14 cellular contexts compared by ENCODE assay signal in genomic region chr10:86905429-86905828, GRCh38. TPM values are rescaled to one million over a fixed set of nuclear protein-coding genes. Genes with fewer than 3 reads are reported as not detected.
DNase-seq lines count a peak whose midpoint lies in the region; ATAC-seq and TF ChIP-seq lines count a peak whose summit lies in the region.
"Had no signal": no experiment of that assay in that cellular context is flagged by ENCODE, and none has a peak within 500 bp of the region (broad histone marks: within the 10 kb centered on the region; RNA-seq: fewer than 3 reads in every experiment).

No MANE protein-coding gene starts in this region.

- H3K27ac ChIP-seq in C4-2B (peak overlapping the region; percentile 12; the same call in 1 of the 2 replicates), esophagus muscularis mucosa (replicated peaks in 1 of 4) (no peak overlapping the region), tibial artery (peak overlapping the region; percentile 52 to 57)

- TF ChIP-seq CTCF in C4-2B (conservative IDR thresholded peaks at IDR 0.05) (no peak), esophagus muscularis mucosa (IDR thresholded peaks at IDR 0.05) (no peak), tibial artery (IDR thresholded peaks at IDR 0.05) (no peak)

- no peak for ATAC-seq in GM21619 (IDR thresholded peaks at IDR 0.05; ENCODE audit: unreplicated experiment)
- ATAC-seq: GM23338 had no signal

- intact Hi-C loops in esophagus muscularis mucosa (cut with DNase I) (no loop called here), tibial artery (cut with DNase I; ENCODE audit: low total_unique reads) (no loop called here)

- no peaks in the 10 kb centered on the region; the same call in 1 of the 2 replicates for H3K9me3 ChIP-seq in MG63
- no peaks in the 10 kb centered on the region for H3K9me3 ChIP-seq in esophagus muscularis mucosa
- H3K9me3 ChIP-seq in tibial artery: no peaks in the 10 kb centered on the region
- H3K9me3 ChIP-seq: BE2C had no signal

- H3K4me3 ChIP-seq in MG63 (no peak overlapping the region), esophagus muscularis mucosa (no peak overlapping the region), tibial artery (no peak overlapping the region)
- H3K4me3 ChIP-seq: GM23338 had no signal

- H3K36me3 ChIP-seq in MG63 (peaks cover 49% of the 10 kb centered on the region), esophagus muscularis mucosa (peaks cover 0 to 66% (median 10%) of the 10 kb centered on the region in 4 donors), tibial artery (peaks cover 12 to 47% (median 20%) of the 10 kb centered on the region in 3 donors)

- no peaks in the 10 kb centered on the region for H3K27me3 ChIP-seq in MG63
- H3K27me3 ChIP-seq in esophagus muscularis mucosa: no peaks in the 10 kb centered on the region
- H3K27me3 ChIP-seq in tibial artery: no peaks in the 10 kb centered on the region
- H3K27me3 ChIP-seq: BE2C had no signal

- no peak for TF ChIP-seq POLR2A in esophagus muscularis mucosa (IDR thresholded peaks at IDR 0.05; ENCODE audit: low read depth)

- DNase-seq in MG63: peak; percentile 23
- DNase-seq in esophagus muscularis mucosa (ENCODE audit: extremely low spot score): peak; percentile 19
- DNase-seq in tibial artery: no peak
- no peak for DNase-seq in SHP77 treated with DMSO at 0.1 percent for 48 hours (lab: John Stamatoyannopoulos, UW)
- no peak for DNase-seq in activated effector memory CD4-positive, alpha-beta T cell treated with Interleukin-2 at 50 U/mL for 16 hours
- DNase-seq: BE2C; Calu3; CD4-positive, alpha-beta memory T cell; DMS 273 treated with DMSO at 0.1 percent for 48 hours; HCEC 1CT had no signal

- no peak for TF ChIP-seq EP300 in esophagus muscularis mucosa (IDR thresholded peaks at IDR 0.05)

- peaks cover 8 to 25% (median 11%) of the 10 kb centered on the region in 4 donors for H3K4me1 ChIP-seq in esophagus muscularis mucosa
- peaks cover 0 to 25% (median 11%) of the 10 kb centered on the region in 4 donors for H3K4me1 ChIP-seq in tibial artery
- H3K4me1 ChIP-seq: BE2C had no signal

- WGBS in esophagus muscularis mucosa: 58% methylated on average over 1 of the region's 1 CpG

RNA-seq across cellular contexts. Expression of gene MMRN2, which starts 52.0 kb away (rescaled TPM):
- total RNA-seq in MG63 (2014; rRNA removed; shearing (Covaris generic); ENCODE audit: low replicate concordance): 0.12 and 1.7 TPM in 2 replicates
- total RNA-seq in esophagus muscularis mucosa: 10 to 100 TPM; 24.9 to 85.9 (median 56.3) TPM
- total RNA-seq: A172, Calu3 had no signal

RNA-seq across cellular contexts. Expression of gene SNCG, which starts 53.0 kb away (rescaled TPM):
- total RNA-seq in MG63 (2014; rRNA removed; shearing (Covaris generic); ENCODE audit: low replicate concordance): 6.2 and 7.6 TPM in 2 replicates
- total RNA-seq in esophagus muscularis mucosa: 10 to 100 TPM; 13.3 to 41.6 (median 30.6) TPM
- total RNA-seq: CD4-positive, alpha-beta memory T cell had no signal

Comparison
In these comparisons a context has a peak if more than half of its experiments do, and no peak if none do; other contexts are left out.
1. H3K27ac ChIP-seq: peak in C4-2B (single experiment) and tibial artery (2 of 2); none in esophagus muscularis mucosa (0 of 4).
2. DNase-seq: peak in MG63 (single experiment) and esophagus muscularis mucosa (single experiment); none in tibial artery (0 of 2), SHP77 treated with DMSO at 0.1 percent for 48 hours (single experiment) and activated effector memory CD4-positive, alpha-beta T cell treated with Interleukin-2 at 50 U/mL for 16 hours (single experiment).